Comparison of ENCODE assay signal across 20 cellular contexts in genomic region chr9:96386157-96386556, GRCh38. TPM values are rescaled to one million over a fixed set of nuclear protein-coding genes. Genes with fewer than 3 reads are reported as not detected.
A peak's percentile ranks its signal among the peaks of the same experiment; 100 is the strongest.
DNase-seq lines count a peak whose midpoint lies in the region; ATAC-seq, FAIRE-seq and TF ChIP-seq lines count a peak whose summit lies in the region.
"Had no signal": no experiment of that assay in that cellular context is flagged by ENCODE, and none has a peak within 500 bp of the region (broad histone marks: within the 10 kb centered on the region; RNA-seq: fewer than 3 reads in every experiment).

No MANE protein-coding gene starts in this region.

- intact Hi-C loops in Calu3 (cut with micrococcal nuclease; ENCODE audit: unreplicated experiment) = no loop called here
- intact Hi-C loops in HepG2 (cut with micrococcal nuclease; ENCODE audit: unreplicated experiment) = loop anchor here (2.0 kb wide), 1 partner anchor 31 kb away; no protein-coding TSS in a partner anchor

- no peaks in the 10 kb centered on the region for H3K27me3 ChIP-seq in CD4-positive, CD25-positive, alpha-beta regulatory T cell (ENCODE audit: control insufficient read depth, insufficient read depth, low read length)
- H3K27me3 ChIP-seq in HepG2 (ENCODE audit: control insufficient read depth in 1 of 2, insufficient read depth in 2 of 2, low read length in 2 of 2) = no peaks in the 10 kb centered on the region; a peak in 1 of 5 replicates

- POLR2A ChIA-PET in HepG2 (lab: Yijun Ruan, JAX) = interaction anchor here (0.5 to 3.2 kb wide), 7 partner anchors 9 to 883 kb away, joined by 3 to 14 read pairs (median 4); no protein-coding TSS in a partner anchor

- in situ Hi-C loops in HepG2 (cut with HindIII; ENCODE audit: extremely low pct_ligation_motif_present, low pct_unique_long_range_greater_than_20kb) (no loop called here), KBM-7 (cut with MboI; ENCODE audit: low pct_unique_long_range_greater_than_20kb, low sequenced_read_pairs) (no loop called here)

- no peaks in the 10 kb centered on the region for H3K9me3 ChIP-seq in CD4-positive, CD25-positive, alpha-beta regulatory T cell (ENCODE audit: control insufficient read depth in 2 of 2, low read length in 2 of 2)
- H3K9me3 ChIP-seq in T-helper 17 cell (ENCODE audit: control insufficient read depth, low read length, poor library complexity, severe bottlenecking) = no peaks in the 10 kb centered on the region
- H3K9me3 ChIP-seq in HepG2 (ENCODE audit: low read length) = no peaks in the 10 kb centered on the region
- H3K9me3 ChIP-seq: BLaER1 had no signal

- H3K27me3 Mint-ChIP-seq in CD4-positive, CD25-positive, alpha-beta regulatory T cell = no peaks in the 10 kb centered on the region
- H3K27me3 Mint-ChIP-seq in Calu3 (ENCODE audit: unreplicated experiment) (no peaks in the 10 kb centered on the region), T-helper 17 cell (no peaks in the 10 kb centered on the region)

- BruUV-seq in Calu3 (replicated peaks; lab: Mats Ljungman, UMichigan) = no TSS peak
- no TSS peak for BruUV-seq in HepG2 (replicated peaks; lab: Mats Ljungman, UMichigan)

- DNase-seq in CD4-positive, CD25-positive, alpha-beta regulatory T cell = no peak
- DNase-seq in Calu3 = no peak
- no peak for DNase-seq in T-helper 17 cell
- peak; percentile 83 for DNase-seq in HepG2 (ENCODE audit: low spot score)
- no peak for DNase-seq in KBM-7
- DNase-seq in activated T-cell treated with anti-CD3 and anti-CD28 coated beads for 4 hours = no peak
- no peak for DNase-seq in central memory CD4-positive, alpha-beta T cell
- DNase-seq: AML-193, DMS153, DMS79 treated with DMSO at 0.1 percent for 48 hours, EL, GDM1, IMR-90 had no signal

- peak overlapping the region; percentile 34 for H3K4me2 ChIP-seq in HepG2 (ENCODE audit: low read depth, low read length)
- H3K4me2 ChIP-seq: BLaER1, KMS-11 had no signal

- TF ChIP-seq RAD21 in HepG2 (CRISPR knock-in tag; IDR thresholded peaks at IDR 0.05) = no peak

- peak overlapping the region; percentile 14 for H3K27ac ChIP-seq in CD4-positive, CD25-positive, alpha-beta regulatory T cell (ENCODE audit: insufficient read depth, low read length, poor library complexity, severe bottlenecking)
- peak overlapping the region; percentile 95 for H3K27ac ChIP-seq in HepG2 (ENCODE audit: extremely low read length, insufficient read depth, low read length)
- H3K27ac ChIP-seq: BLaER1, KMS-11 had no signal

- peak overlapping the region; percentile 56; the same call in 1 of the 2 replicates for H3K9ac ChIP-seq in HepG2 (ENCODE audit: insufficient read depth, low read depth, low read length)
- H3K9ac ChIP-seq: BLaER1, KMS-11 had no signal

- H3K4me3 ChIP-seq in CD4-positive, CD25-positive, alpha-beta regulatory T cell (ENCODE audit: low read depth, low read length) = no peak overlapping the region
- H3K4me3 ChIP-seq in HepG2 (replicated peaks in 1 of 3; ENCODE audit: insufficient read depth in 1 of 3, low read depth in 2 of 3, low read length in 3 of 3) = peak overlapping the region in 2 of 3 experiments; percentile 2 to 43; a peak in 3 of 6 replicates
- H3K4me3 ChIP-seq: BLaER1 had no signal

- CTCF ChIA-PET in Calu3 (lab: Charles Lee) (no interaction called here), HepG2 (lab: Yijun Ruan, JAX; ENCODE audit: low intra/inter-chr PET ratio, low total read pairs) (no interaction called here)

- no peak overlapping the region for H2AFZ ChIP-seq in HepG2 (ENCODE audit: low read length)

- peaks cover 39% of the 10 kb centered on the region for H3K79me2 ChIP-seq in HepG2 (ENCODE audit: insufficient read depth, low read length)

- H3K36me3 Mint-ChIP-seq in CD4-positive, CD25-positive, alpha-beta regulatory T cell = peaks cover 9% of the 10 kb centered on the region
- peaks cover 35% of the 10 kb centered on the region for H3K36me3 Mint-ChIP-seq in Calu3 (ENCODE audit: insufficient read depth, unreplicated experiment)
- H3K36me3 Mint-ChIP-seq in T-helper 17 cell (ENCODE audit: low read depth) = peaks cover 4% of the 10 kb centered on the region

- H3K27ac Mint-ChIP-seq in CD4-positive, CD25-positive, alpha-beta regulatory T cell = peak overlapping the region in 1 of 3 donors; percentile 47
- H3K27ac Mint-ChIP-seq in Calu3 (ENCODE audit: unreplicated experiment) (peak overlapping the region; percentile 45), T-helper 17 cell (peak overlapping the region; percentile 4)

- no peak overlapping the region for H3K4me3 Mint-ChIP-seq in CD4-positive, CD25-positive, alpha-beta regulatory T cell
- H3K4me3 Mint-ChIP-seq in Calu3 (ENCODE audit: low read depth, unreplicated experiment) = no peak overlapping the region
- H3K4me3 Mint-ChIP-seq in T-helper 17 cell = no peak overlapping the region

- TF ChIP-seq CTCF in Calu3 (IDR thresholded peaks at IDR 0.05; ENCODE audit: unreplicated experiment) (no peak), HepG2 (CRISPR knock-in tag; IDR thresholded peaks at IDR 0.05) (no peak)

- no peak for TF ChIP-seq POLR2A in HepG2 (IDR thresholded peaks at IDR 0.05; ENCODE audit: insufficient read depth in 1 of 2, low read depth in 2 of 2, low read length in 2 of 2)

- H3K4me1 ChIP-seq in CD4-positive, CD25-positive, alpha-beta regulatory T cell (ENCODE audit: control insufficient read depth, insufficient read depth, low read length, poor library complexity, severe bottlenecking) = peaks cover 24% of the 10 kb centered on the region
- peaks cover 82% of the 10 kb centered on the region for H3K4me1 ChIP-seq in HepG2 (ENCODE audit: insufficient read depth, low read length)

- ATAC-seq in CD4-positive, CD25-positive, alpha-beta regulatory T cell (ENCODE audit: low read depth in 2 of 2) = no peak
- ATAC-seq in T-helper 17 cell = no peak
- ATAC-seq in HepG2 = no peak
- ATAC-seq in GM19351 (IDR thresholded peaks at IDR 0.05; ENCODE audit: unreplicated experiment) = no peak
- ATAC-seq: HCT116 had no signal

- H4K20me1 ChIP-seq in HepG2 (ENCODE audit: insufficient read depth, low read length) = peaks cover 5% of the 10 kb centered on the region; the same call in 1 of the 2 replicates

- H3K36me3 ChIP-seq in CD4-positive, CD25-positive, alpha-beta regulatory T cell (ENCODE audit: control insufficient read depth, insufficient read depth, low read length) = peaks cover 9% of the 10 kb centered on the region
- peaks cover 0 to 16% of the 10 kb centered on the region in 2 experiments; a peak in 3 of 5 replicates for H3K36me3 ChIP-seq in HepG2 (replicated peaks in 1 of 2; ENCODE audit: control insufficient read depth in 1 of 2, insufficient read depth in 2 of 2, low read length in 2 of 2)

- peak; percentile 54 for FAIRE-seq in HepG2 (lab: Jason Lieb, UNC)
- FAIRE-seq: D721Med, GM12892, GM19239 had no signal

- peaks cover 17 to 36% (median 27%) of the 10 kb centered on the region in 4 donors for H3K4me1 Mint-ChIP-seq in CD4-positive, CD25-positive, alpha-beta regulatory T cell
- H3K4me1 Mint-ChIP-seq in Calu3 (ENCODE audit: low read depth, unreplicated experiment) (peaks cover 17% of the 10 kb centered on the region), T-helper 17 cell (peaks cover 23% of the 10 kb centered on the region)

- TF ChIP-seq EP300 in HepG2 (IDR thresholded peaks at IDR 0.05; ENCODE audit: low read depth in 2 of 2, low read length in 2 of 2) (peak in 1 of 2 experiments; percentile 80; a peak in 2 of 4 replicates), HepG2 (CRISPR knock-in tag; IDR thresholded peaks at IDR 0.05; ENCODE audit: borderline replicate concordance) (no peak)

- no peaks in the 10 kb centered on the region for H3K9me3 Mint-ChIP-seq in CD4-positive, CD25-positive, alpha-beta regulatory T cell
- no peaks in the 10 kb centered on the region for H3K9me3 Mint-ChIP-seq in Calu3 (ENCODE audit: low read depth, unreplicated experiment)

RNA-seq across cellular contexts. Expression of gene SLC35D2, which starts 2.6 kb away (rescaled TPM):
- 36.0 TPM for total RNA-seq in CD4-positive, CD25-positive, alpha-beta regulatory T cell
- 10 to 100 TPM; 22.5 to 41.8 (median 37.3) TPM for polyA plus RNA-seq in CD4-positive, CD25-positive, alpha-beta regulatory T cell
- total RNA-seq in Calu3 (2022) = 20.1 and 21.6 TPM in 2 replicates
- 10 to 100 TPM; 23.5 to 31.7 TPM for total RNA-seq in T-helper 17 cell
- 59.6 and 96.2 TPM in 2 replicates for total RNA-seq in HepG2 (2016; rRNA removed; fragmentation: Illumina TruSeq; extraction: Trizol)
- total RNA-seq in HepG2 (2016; cell fraction: cytosol; rRNA removed; fragmentation: Illumina TruSeq; extraction: Trizol; ENCODE audit: low read depth) = 187 and 190 TPM in 2 replicates
- 58.0 and 98.8 TPM in 2 replicates for total RNA-seq in HepG2 (2016; cell fraction: insoluble cytoplasmic fraction; rRNA removed; fragmentation: Illumina TruSeq; extraction: Trizol)
- total RNA-seq in HepG2 (2016; cell fraction: membrane; rRNA removed; fragmentation: Illumina TruSeq; extraction: Trizol) = 218 and 226 TPM in 2 replicates
- total RNA-seq in HepG2 (2016; cell fraction: nucleus; rRNA removed; fragmentation: Illumina TruSeq; extraction: Trizol) = 63.3 and 75.6 TPM in 2 replicates
- 97.4 and 103 TPM in 2 replicates for polyA plus RNA-seq in HepG2 (2011; rRNA removed)
- polyA plus RNA-seq in HepG2 (2011; cell fraction: cytosol; rRNA removed) = 70.4 and 119 TPM in 2 replicates
- 52.2 and 66.4 TPM in 2 replicates for polyA plus RNA-seq in HepG2 (2011; cell fraction: nucleus; rRNA removed)
- polyA plus RNA-seq in HepG2 (2012) = 137 and 167 TPM in 2 replicates
- 214 and 245 TPM in 2 replicates for polyA plus RNA-seq in HepG2 (2016; cell fraction: cytosol; fragmentation: Illumina TruSeq; extraction: Trizol; ENCODE audit: low read depth)
- 71.1 and 77.0 TPM in 2 replicates for polyA plus RNA-seq in HepG2 (2016; cell fraction: insoluble cytoplasmic fraction; fragmentation: Illumina TruSeq; extraction: Trizol; ENCODE audit: low read depth)
- 233 and 237 TPM in 2 replicates for polyA plus RNA-seq in HepG2 (2016; cell fraction: membrane; fragmentation: Illumina TruSeq; extraction: Trizol; ENCODE audit: low read depth)
- 115 and 125 TPM in 2 replicates for polyA plus RNA-seq in HepG2 (2016; cell fraction: nucleus; fragmentation: Illumina TruSeq; extraction: Trizol; ENCODE audit: insufficient read depth, low read depth)
- 5.1 and 25.0 TPM in 2 replicates for polyA minus RNA-seq in HepG2 (2011; rRNA and poly(A)+ RNA removed; ENCODE audit: low replicate concordance)
- 50.7 and 55.5 TPM in 2 replicates for polyA minus RNA-seq in HepG2 (2011; cell fraction: cytosol; rRNA and poly(A)+ RNA removed)
- 68.4 and 80.7 TPM in 2 replicates for polyA minus RNA-seq in HepG2 (2011; cell fraction: nucleus; rRNA and poly(A)+ RNA removed)

RNA-seq across cellular contexts. Expression of gene ZNF367, which starts 32.0 kb away (rescaled TPM):
- 8.8 TPM for total RNA-seq in CD4-positive, CD25-positive, alpha-beta regulatory T cell
- 1 to 10 TPM; 1.1 to 1.6 (median 1.4) TPM for polyA plus RNA-seq in CD4-positive, CD25-positive, alpha-beta regulatory T cell
- total RNA-seq in Calu3 (2022) (8.6 and 9.6 TPM in 2 replicates), T-helper 17 cell (1 to 10 TPM; 4.7 to 6.9 TPM), HepG2 (2016; rRNA removed; fragmentation: Illumina TruSeq; extraction: Trizol) (7.7 and 8.1 TPM in 2 replicates)
- total RNA-seq in HepG2 (2016; cell fraction: cytosol; rRNA removed; fragmentation: Illumina TruSeq; extraction: Trizol; ENCODE audit: low read depth) = 1.2 TPM in 2 replicates
- total RNA-seq in HepG2 (2016; cell fraction: insoluble cytoplasmic fraction; rRNA removed; fragmentation: Illumina TruSeq; extraction: Trizol) = 8.0 and 8.1 TPM in 2 replicates
- 3.0 and 4.0 TPM in 2 replicates for total RNA-seq in HepG2 (2016; cell fraction: membrane; rRNA removed; fragmentation: Illumina TruSeq; extraction: Trizol)
- total RNA-seq in HepG2 (2016; cell fraction: nucleus; rRNA removed; fragmentation: Illumina TruSeq; extraction: Trizol) = 10.3 and 11.5 TPM in 2 replicates
- 1.8 and 2.9 TPM in 2 replicates for polyA plus RNA-seq in HepG2 (2011; rRNA removed)
- 1.1 TPM in 2 replicates for polyA plus RNA-seq in HepG2 (2011; cell fraction: cytosol; rRNA removed)
- polyA plus RNA-seq in HepG2 (2011; cell fraction: nucleus; rRNA removed) = 2.0 and 3.3 TPM in 2 replicates
- 2.5 and 4.6 TPM in 2 replicates for polyA plus RNA-seq in HepG2 (2012)
- 0.44 and 0.57 TPM in 2 replicates for polyA plus RNA-seq in HepG2 (2016; cell fraction: cytosol; fragmentation: Illumina TruSeq; extraction: Trizol; ENCODE audit: low read depth)
- polyA plus RNA-seq in HepG2 (2016; cell fraction: insoluble cytoplasmic fraction; fragmentation: Illumina TruSeq; extraction: Trizol; ENCODE audit: low read depth) = 7.1 and 7.8 TPM in 2 replicates
- 1.4 and 1.7 TPM in 2 replicates for polyA plus RNA-seq in HepG2 (2016; cell fraction: membrane; fragmentation: Illumina TruSeq; extraction: Trizol; ENCODE audit: low read depth)
- polyA plus RNA-seq in HepG2 (2016; cell fraction: nucleus; fragmentation: Illumina TruSeq; extraction: Trizol; ENCODE audit: insufficient read depth, low read depth) = 19.1 and 20.1 TPM in 2 replicates
- polyA minus RNA-seq in HepG2 (2011; rRNA and poly(A)+ RNA removed; ENCODE audit: low replicate concordance) = 2.3 and 10.9 TPM in 2 replicates
- polyA minus RNA-seq in HepG2 (2011; cell fraction: cytosol; rRNA and poly(A)+ RNA removed) = 1.8 and 2.5 TPM in 2 replicates
- polyA minus RNA-seq in HepG2 (2011; cell fraction: nucleus; rRNA and poly(A)+ RNA removed) = 3.4 and 5.7 TPM in 2 replicates
